Comparison of ENCODE assay signal across 9 cellular contexts in the genomic region with DNA sequence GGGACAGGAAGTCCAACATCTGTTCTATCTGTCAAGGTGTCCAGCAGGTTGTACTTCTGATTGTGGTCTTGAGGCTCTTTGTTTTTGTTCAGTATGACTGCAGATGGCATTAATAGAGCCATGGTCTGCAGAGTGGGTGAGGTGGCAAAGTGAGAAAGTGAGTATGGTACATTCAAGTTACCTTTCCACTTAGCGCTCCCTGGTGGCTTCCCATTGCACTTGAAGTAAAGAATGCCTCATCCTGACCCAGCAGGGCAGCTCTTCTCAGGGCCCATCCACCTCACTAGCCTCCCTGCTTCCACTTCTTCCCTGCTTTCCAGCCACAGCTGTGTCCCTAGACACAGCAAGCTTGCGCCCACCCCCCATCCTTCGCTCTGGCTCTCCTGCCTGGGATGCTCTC.
DNase-seq lines count a peak whose midpoint lies in the region; ATAC-seq and TF ChIP-seq lines count a peak whose summit lies in the region.
"Had no signal": no experiment of that assay in that cellular context is flagged by ENCODE, and none has a peak within 500 bp of the region (broad histone marks: within the 10 kb centered on the region; RNA-seq: fewer than 3 reads in every experiment).

No MANE protein-coding gene starts in this region.

- CTCF ChIA-PET in activated CD8-positive, alpha-beta memory T cell treated with anti-CD3 and anti-CD28 coated beads, Interleukin-2, amount 10 ng/mL, durations not matched to agents 7 days and 5 days (lab: Charles Lee): interaction anchor here (0.7 to 1.7 kb wide), 5 partner anchors 8 to 329 kb away, joined by 3 to 7 read pairs (median 4); partner anchors contain the start of gene NPPC
- CTCF ChIA-PET in PC-3 (lab: Charles Lee): no interaction called here

- no peak overlapping the region for H3K4me3 Mint-ChIP-seq in activated CD8-positive, alpha-beta memory T cell treated with anti-CD3 and anti-CD28 coated beads, Interleukin-2, amount 10 ng/mL, durations not matched to agents 7 days and 5 days
- no peak overlapping the region for H3K4me3 Mint-ChIP-seq in stimulated activated effector memory CD8-positive, alpha-beta T cell treated with anti-CD3 and anti-CD28 coated beads, Interleukin-12 subunit alpha, Interleukin-12 subunit beta, amount 100 ng/mL, for 72 hours
- H3K4me3 Mint-ChIP-seq: central memory CD8-positive, alpha-beta T cell had no signal

- H3K9ac ChIP-seq in PC-3 (ENCODE audit: low read length): no peak overlapping the region

- H2AFZ ChIP-seq in PC-3 (ENCODE audit: low read length): no peak overlapping the region

- H3K27me3 Mint-ChIP-seq in activated CD8-positive, alpha-beta memory T cell treated with anti-CD3 and anti-CD28 coated beads, Interleukin-2, amount 10 ng/mL, durations not matched to agents 7 days and 5 days: no peaks in the 10 kb centered on the region
- H3K27me3 Mint-ChIP-seq: central memory CD8-positive, alpha-beta T cell had no signal

- ATAC-seq in activated CD8-positive, alpha-beta memory T cell treated with anti-CD3 and anti-CD28 coated beads, Interleukin-2, amount 10 ng/mL, durations not matched to agents 7 days and 5 days: no peak
- no peak for ATAC-seq in PC-3
- peak; percentile 51 for ATAC-seq in stimulated activated effector memory CD8-positive, alpha-beta T cell treated with anti-CD3 and anti-CD28 coated beads, Interleukin-12 subunit alpha, Interleukin-12 subunit beta, amount 100 ng/mL, for 72 hours

- no peaks in the 10 kb centered on the region; the same call in 1 of the 2 replicates for H4K20me1 ChIP-seq in PC-3 (ENCODE audit: low read length)

- H3K27ac Mint-ChIP-seq in activated CD8-positive, alpha-beta memory T cell treated with anti-CD3 and anti-CD28 coated beads, Interleukin-2, amount 10 ng/mL, durations not matched to agents 7 days and 5 days: no peak overlapping the region
- H3K27ac Mint-ChIP-seq in stimulated activated effector memory CD8-positive, alpha-beta T cell treated with anti-CD3 and anti-CD28 coated beads, Interleukin-12 subunit alpha, Interleukin-12 subunit beta, amount 100 ng/mL, for 72 hours: no peak overlapping the region

- H3K36me3 Mint-ChIP-seq in activated CD8-positive, alpha-beta memory T cell treated with anti-CD3 and anti-CD28 coated beads, Interleukin-2, amount 10 ng/mL, durations not matched to agents 7 days and 5 days: no peaks in the 10 kb centered on the region
- H3K36me3 Mint-ChIP-seq in stimulated activated effector memory CD8-positive, alpha-beta T cell treated with anti-CD3 and anti-CD28 coated beads, Interleukin-12 subunit alpha, Interleukin-12 subunit beta, amount 100 ng/mL, for 72 hours: no peaks in the 10 kb centered on the region

- peaks cover 12% of the 10 kb centered on the region for H3K4me1 Mint-ChIP-seq in activated CD8-positive, alpha-beta memory T cell treated with anti-CD3 and anti-CD28 coated beads, Interleukin-2, amount 10 ng/mL, durations not matched to agents 7 days and 5 days
- H3K4me1 Mint-ChIP-seq in stimulated activated effector memory CD8-positive, alpha-beta T cell treated with anti-CD3 and anti-CD28 coated beads, Interleukin-12 subunit alpha, Interleukin-12 subunit beta, amount 100 ng/mL, for 72 hours: peaks cover 16% of the 10 kb centered on the region

- intact Hi-C loops in PC-3 (cut with micrococcal nuclease): no loop called here

- POLR2A ChIA-PET in PC-3 (lab: Charles Lee; ENCODE audit: unreplicated experiment): no interaction called here

- no peaks in the 10 kb centered on the region for H3K27me3 ChIP-seq in PC-3 (ENCODE audit: low read length)

- H3K4me2 ChIP-seq in PC-3 (ENCODE audit: low read length): no peak overlapping the region

- no peaks in the 10 kb centered on the region for H3K9me3 Mint-ChIP-seq in activated CD8-positive, alpha-beta memory T cell treated with anti-CD3 and anti-CD28 coated beads, Interleukin-2, amount 10 ng/mL, durations not matched to agents 7 days and 5 days (ENCODE audit: low read depth)
- no peaks in the 10 kb centered on the region for H3K9me3 Mint-ChIP-seq in stimulated activated effector memory CD8-positive, alpha-beta T cell treated with anti-CD3 and anti-CD28 coated beads, Interleukin-12 subunit alpha, Interleukin-12 subunit beta, amount 100 ng/mL, for 72 hours
- H3K9me3 Mint-ChIP-seq: central memory CD8-positive, alpha-beta T cell had no signal

- H3K36me3 ChIP-seq in PC-3 (ENCODE audit: low read depth, low read length): no peaks in the 10 kb centered on the region

- no peak overlapping the region for H3K27ac ChIP-seq in PC-3 (ENCODE audit: low read length)

- DNase-seq in activated CD8-positive, alpha-beta memory T cell treated with anti-CD3 and anti-CD28 coated beads, Interleukin-2, amount 10 ng/mL, durations not matched to agents 7 days and 5 days: peak; percentile 51
- DNase-seq in activated CD8-positive, alpha-beta memory T cell treated with anti-CD3 and anti-CD28 coated beads, Interleukin-2, amount 50 U/mL, for 4 hours: no peak
- peak; percentile 49 for DNase-seq in PC-3
- peak; percentile 24 for DNase-seq in fibroblast of pulmonary artery (ENCODE audit: low read depth)
- no peak for DNase-seq in stimulated activated effector memory CD8-positive, alpha-beta T cell treated with anti-CD3 and anti-CD28 coated beads, Interleukin-12 subunit alpha, Interleukin-12 subunit beta, amount 100 ng/mL, for 72 hours (ENCODE audit: low spot score in 2 of 2)
- no peak for DNase-seq in AG08395 (ENCODE audit: low spot score)
- no peak for DNase-seq in GM19238 (ENCODE audit: insufficient read length, low spot score)
- DNase-seq in activated CD8-positive, alpha-beta memory T cell treated with anti-CD3 and anti-CD28 coated beads, Interleukin-2, amount 50 U/mL, for 48 hours: no peak

- no peaks in the 10 kb centered on the region for H3K79me2 ChIP-seq in PC-3 (ENCODE audit: low read length)

- H3K4me3 ChIP-seq in PC-3 (ENCODE audit: low read length): no peak overlapping the region
- H3K4me3 ChIP-seq in fibroblast of pulmonary artery (replicated peaks; ENCODE audit: low read depth, low read length): no peak overlapping the region

- H3K4me1 ChIP-seq in PC-3 (ENCODE audit: insufficient read depth, low read length): peaks cover 10% of the 10 kb centered on the region

- H3F3A ChIP-seq in PC-3 (ENCODE audit: low read length, unreplicated experiment): no peaks in the 10 kb centered on the region

- TF ChIP-seq CTCF in PC-3 (conservative IDR thresholded peaks at IDR 0.05; ENCODE audit: low read depth, low read length): peak; percentile 49
- peak; percentile 26 for TF ChIP-seq CTCF in fibroblast of pulmonary artery (IDR thresholded peaks at IDR 0.05; ENCODE audit: low read length, missing control alignments)

- no peaks in the 10 kb centered on the region for H3K9me2 ChIP-seq in PC-3 (replicated peaks; ENCODE audit: low read length)

- no peaks in the 10 kb centered on the region for H3K9me3 ChIP-seq in PC-3 (ENCODE audit: low read length)

- no TSS peak for BruUV-seq in PC-3 (replicated peaks; lab: Mats Ljungman, UMichigan)

Comparison
In these comparisons a context has a peak if more than half of its experiments do, and no peak if none do; other contexts are left out.
1. DNase-seq: peak in activated CD8-positive, alpha-beta memory T cell treated with anti-CD3 and anti-CD28 coated beads, Interleukin-2, amount 10 ng/mL, durations not matched to agents 7 days and 5 days (single experiment), PC-3 (single experiment) and fibroblast of pulmonary artery (single experiment); none in activated CD8-positive, alpha-beta memory T cell treated with anti-CD3 and anti-CD28 coated beads, Interleukin-2, amount 50 U/mL, for 4 hours (single experiment), stimulated activated effector memory CD8-positive, alpha-beta T cell treated with anti-CD3 and anti-CD28 coated beads, Interleukin-12 subunit alpha, Interleukin-12 subunit beta, amount 100 ng/mL, for 72 hours (0 of 2), AG08395 (single experiment), GM19238 (single experiment) and activated CD8-positive, alpha-beta memory T cell treated with anti-CD3 and anti-CD28 coated beads, Interleukin-2, amount 50 U/mL, for 48 hours (single experiment).